ENCODE assay signal across 15 cellular contexts in the genomic region with DNA sequence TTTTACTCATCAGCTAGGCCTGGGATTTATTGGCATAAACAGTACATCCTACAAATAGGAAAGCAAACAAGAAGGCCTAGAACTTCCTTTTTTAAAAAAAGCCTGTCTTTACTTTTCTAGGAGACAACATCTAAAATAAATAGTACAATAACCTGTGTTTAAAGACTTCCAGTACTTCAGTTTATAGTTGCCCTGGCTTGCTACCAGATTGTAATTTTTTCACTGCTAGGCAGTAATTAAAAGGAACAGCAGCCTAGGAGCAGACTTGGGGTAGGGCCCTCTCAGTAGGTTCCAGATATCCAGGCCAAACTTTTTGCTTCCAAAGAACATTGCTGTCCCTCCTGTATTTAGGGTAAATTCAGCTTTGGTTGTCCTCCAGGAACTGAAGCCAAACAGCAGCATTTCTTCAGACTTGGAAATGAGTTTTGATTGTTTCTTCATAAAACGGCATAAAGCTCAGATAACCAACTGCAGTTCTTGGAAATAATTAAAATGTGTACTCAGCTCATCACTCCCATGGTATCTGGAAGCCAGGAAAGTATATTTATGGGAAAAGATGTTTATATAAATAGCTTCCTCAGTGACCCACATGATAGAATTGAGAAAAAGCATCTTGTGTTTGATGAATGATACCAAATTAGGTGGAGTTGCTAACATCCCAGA.
DNase-seq lines count a peak whose midpoint lies in the region; FAIRE-seq and TF ChIP-seq lines count a peak whose summit lies in the region.
"Had no signal": no experiment of that assay in that cellular context is flagged by ENCODE, and none has a peak within 500 bp of the region (broad histone marks: within the 10 kb centered on the region; RNA-seq: fewer than 3 reads in every experiment).

No MANE protein-coding gene starts in this region.

- H3K4me2 ChIP-seq in endothelial cell of umbilical vein (ENCODE audit: insufficient read depth, low read length) = no peak overlapping the region
- H3K4me2 ChIP-seq: BLaER1 treated with 17β-estradiol and CSF1 and Interleukin-3, amounts not matched to agents 10 nM and 100 nM had no signal

- H4K20me1 ChIP-seq in endothelial cell of umbilical vein (replicated peaks; ENCODE audit: control insufficient read depth, extremely low read depth, insufficient read depth, low read length) = no peaks in the 10 kb centered on the region
- H4K20me1 ChIP-seq: BLaER1 treated with 17β-estradiol and CSF1 and Interleukin-3, amounts not matched to agents 10 nM and 100 nM had no signal

- H3K9ac ChIP-seq in endothelial cell of umbilical vein (replicated peaks; ENCODE audit: extremely low read depth, insufficient read depth, low read length) (no peak overlapping the region), mucosa of rectum (ENCODE audit: low read depth in 1 of 2, low read length in 2 of 2) (no peak overlapping the region)
- H3K9ac ChIP-seq: BLaER1 treated with 17β-estradiol and CSF1 and Interleukin-3, amounts not matched to agents 10 nM and 100 nM had no signal

- no peaks in the 10 kb centered on the region for H3K9me3 ChIP-seq in endothelial cell of umbilical vein (replicated peaks; ENCODE audit: control insufficient read depth, insufficient read depth, low read length)
- H3K9me3 ChIP-seq in mucosa of rectum (ENCODE audit: control insufficient read depth in 2 of 2, low read length in 2 of 2) = no peaks in the 10 kb centered on the region
- H3K9me3 ChIP-seq: BLaER1 treated with 17β-estradiol and CSF1 and Interleukin-3, amounts not matched to agents 10 nM and 100 nM had no signal

- no peak for TF ChIP-seq CTCF in 22Rv1 (IDR thresholded peaks at IDR 0.05)
- TF ChIP-seq CTCF in endothelial cell of umbilical vein (IDR thresholded peaks at IDR 0.05; ENCODE audit: extremely low read depth in 1 of 2, insufficient read depth in 1 of 2, low read depth in 1 of 2, low read length in 2 of 2) = no peak

- intact Hi-C loops in endothelial cell of umbilical vein (cut with micrococcal nuclease) = no loop called here

- no TSS peak for BruUV-seq in endothelial cell of umbilical vein (replicated peaks; lab: Mats Ljungman, UMichigan)

- FAIRE-seq in HTR-8/SVneo (lab: Jason Lieb, UNC) (peak; percentile 33), endothelial cell of umbilical vein (lab: Jason Lieb, UNC) (peak; percentile 26)
- FAIRE-seq: GM12891 had no signal

- H3K36me3 ChIP-seq in endothelial cell of umbilical vein (ENCODE audit: control insufficient read depth in 2 of 2, extremely low read depth in 1 of 2, insufficient read depth in 2 of 2, low read length in 2 of 2) (no peaks in the 10 kb centered on the region), mucosa of rectum (ENCODE audit: control insufficient read depth in 2 of 2, insufficient read depth in 2 of 2, low read length in 2 of 2) (no peaks in the 10 kb centered on the region)
- H3K36me3 ChIP-seq: BLaER1 treated with 17β-estradiol and CSF1 and Interleukin-3, amounts not matched to agents 10 nM and 100 nM had no signal

- H3K27ac ChIP-seq in 22Rv1 (peak overlapping the region; percentile 83), endothelial cell of umbilical vein (ENCODE audit: insufficient read depth, low read depth, low read length) (no peak overlapping the region), mucosa of rectum (ENCODE audit: low read depth in 2 of 2, low read length in 2 of 2) (peak overlapping the region; percentile 57 to 64)
- H3K27ac ChIP-seq: BLaER1 treated with 17β-estradiol and CSF1 and Interleukin-3, amounts not matched to agents 10 nM and 100 nM had no signal

- CTCF ChIA-PET in endothelial cell of umbilical vein (lab: Charles Lee) = interaction anchor here (1.0 to 2.1 kb wide), 4 partner anchors 8 to 71 kb away, joined by 3 to 9 read pairs (median 6); a partner anchor contains a TSS

- H3K79me2 ChIP-seq in endothelial cell of umbilical vein (ENCODE audit: control insufficient read depth, insufficient read depth, low read length) = no peaks in the 10 kb centered on the region

- TF ChIP-seq POLR2A in endothelial cell of umbilical vein (IDR thresholded peaks at IDR 0.05; ENCODE audit: low read depth, low read length) = no peak

- POLR2A ChIA-PET in endothelial cell of umbilical vein (lab: Charles Lee) = interaction anchor here (0.7 to 1.6 kb wide), 2 partner anchors 71 to 1748 kb away, joined by 4 read pairs; a partner anchor contains a TSS

- H3K4me1 ChIP-seq in endothelial cell of umbilical vein (ENCODE audit: control insufficient read depth, extremely low read depth, insufficient read depth, low read length) (no peaks in the 10 kb centered on the region), mucosa of rectum (ENCODE audit: control insufficient read depth in 2 of 2, insufficient read depth in 2 of 2, low read length in 2 of 2) (peaks cover 0 to 19% of the 10 kb centered on the region in 2 donors)

- peak overlapping the region; percentile 73 for H2AFZ ChIP-seq in endothelial cell of umbilical vein (ENCODE audit: low read depth, low read length)

- H3K4me3 ChIP-seq in endothelial cell of umbilical vein (replicated peaks in 1 of 3; ENCODE audit: insufficient read depth in 1 of 3, low read depth in 1 of 3, low read length in 3 of 3) (no peak overlapping the region), mucosa of rectum (ENCODE audit: low read length in 2 of 2) (no peak overlapping the region)
- H3K4me3 ChIP-seq: BLaER1 treated with 17β-estradiol and CSF1 and Interleukin-3, amounts not matched to agents 10 nM and 100 nM had no signal

- DNase-seq in HTR-8/SVneo (ENCODE audit: insufficient read length, low spot score) (no peak), endothelial cell of umbilical vein (ENCODE audit: low read depth, low spot score) (no peak), NOMO-1 treated with dmso at 0.1 percent for 144 hours (lab: John Stamatoyannopoulos, UW; ENCODE audit: unreplicated experiment) (no peak), NCI-H82 (lab: John Stamatoyannopoulos, UW) (no peak), NCI-H2107 (lab: John Stamatoyannopoulos, UW) (no peak)
- DNase-seq in activated T-cell treated with anti-CD3 and anti-CD28 coated beads, Interleukin-2, amount 50 U/mL, for 1 hour = no peak
- DNase-seq: activated CD4-positive, alpha-beta T cell treated with anti-CD3 and anti-CD28 coated beads, Interleukin-2, amount 10 ng/mL, durations not matched to agents 24 days and 14 days; activated naive CD8-positive, alpha-beta T cell treated with anti-CD3 and anti-CD28 coated beads, Interleukin-2, amount 10 ng/mL, durations not matched to agents 7 days and 5 days; erythroblast; NCI-H1048; stimulated activated CD4-positive, alpha-beta T cell treated with anti-CD3 and anti-CD28 coated beads, Interleukin-4, amount 100 ng/mL, for 1 hour had no signal

- H3K9me1 ChIP-seq in endothelial cell of umbilical vein (replicated peaks; ENCODE audit: control insufficient read depth, extremely low read depth, insufficient read depth, low read length) = no peaks in the 10 kb centered on the region

- dilution Hi-C loops in endothelial cell of umbilical vein (cut with MboI; ENCODE audit: extremely low pct_ligation_motif_present, low sequenced_read_pairs) = no loop called here

- H3K27me3 ChIP-seq in endothelial cell of umbilical vein (ENCODE audit: control insufficient read depth in 2 of 2, insufficient read depth in 2 of 2, low read length in 2 of 2) (peaks cover 0 to under 1% of the 10 kb centered on the region in 2 experiments), mucosa of rectum (ENCODE audit: control insufficient read depth in 2 of 2, insufficient read depth in 2 of 2, low read length in 2 of 2) (no peaks in the 10 kb centered on the region)
- H3K27me3 ChIP-seq: BLaER1 treated with 17β-estradiol and CSF1 and Interleukin-3, amounts not matched to agents 10 nM and 100 nM had no signal

TF ChIP-seq in endothelial cell of umbilical vein, 7 proteins besides CTCF, POLR2A, EP300 and RAD21:
- no peak for TF ChIP-seq FOS (IDR thresholded peaks at IDR 0.05; ENCODE audit: borderline replicate concordance, insufficient read depth, low read length)
- no peak for TF ChIP-seq MYC (IDR thresholded peaks at IDR 0.05; ENCODE audit: low read depth, low read length)
- no peak for TF ChIP-seq POLR2AphosphoS5 (IDR thresholded peaks at IDR 0.05; ENCODE audit: insufficient read depth, low read depth, low read length)
- no peak for TF ChIP-seq EZH2 (IDR thresholded peaks at IDR 0.05; ENCODE audit: borderline replicate concordance, low read depth, low read length, severe bottlenecking)
- TF ChIP-seq, protein P1, sequence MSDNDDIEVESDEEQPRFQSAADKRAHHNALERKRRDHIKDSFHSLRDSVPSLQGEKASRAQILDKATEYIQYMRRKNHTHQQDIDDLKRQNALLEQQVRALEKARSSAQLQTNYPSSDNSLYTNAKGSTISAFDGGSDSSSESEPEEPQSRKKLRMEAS (IDR thresholded peaks at IDR 0.05; ENCODE audit: insufficient read depth, insufficient read length) = no peak
- no peak for TF ChIP-seq JUN (IDR thresholded peaks at IDR 0.05; ENCODE audit: borderline replicate concordance, insufficient read depth, insufficient read length, low read depth)
- TF ChIP-seq GATA2 (IDR thresholded peaks at IDR 0.05; ENCODE audit: insufficient read depth, insufficient read length, low read depth, low read length) = no peak
